In genomic region chr11:134033696-134034491, GRCh38 we compare ENCODE assay signal across 8 cellular contexts. TPM values are rescaled to one million over a fixed set of nuclear protein-coding genes. Genes with fewer than 3 reads are reported as not detected.
DNase-seq lines count a peak whose midpoint lies in the region; ATAC-seq and TF ChIP-seq lines count a peak whose summit lies in the region.

No MANE protein-coding gene starts in this region.

- intact Hi-C loops in right lobe of liver (cut with DNase I), result no loop called here

- no peak overlapping the region for H3K4me3 ChIP-seq in right lobe of liver

- DNase-seq in NCI-H446 (lab: John Stamatoyannopoulos, UW) (peak; percentile 94 to 96), right lobe of liver (peak; percentile 58 to 72 (median 66)), GDM1 (lab: John Stamatoyannopoulos, UW) (no peak)
- DNase-seq in activated CD4-positive, alpha-beta memory T cell treated with anti-CD3 and anti-CD28 coated beads, Interleukin-2, amount 10 ng/mL, durations not matched to agents 7 days and 5 days, result peak; percentile 74
- peak; percentile 50 for DNase-seq in effector CD8-positive, alpha-beta T cell (lab: John Stamatoyannopoulos, UW)
- DNase-seq in stimulated activated CD4-positive, alpha-beta T cell treated with anti-CD3 and anti-CD28 coated beads, Interleukin-2, amount 100 ng/mL, for 48 hours, result peak; percentile 33 to 47

- no peak for TF ChIP-seq CTCF in right lobe of liver (IDR thresholded peaks at IDR 0.05)

- peaks cover 56% of the 10 kb centered on the region for H3K4me1 Mint-ChIP-seq in activated CD4-positive, alpha-beta memory T cell treated with anti-CD3 and anti-CD28 coated beads, Interleukin-2, amount 10 ng/mL, durations not matched to agents 7 days and 5 days

- peak overlapping the region; percentile 63 for H3K27ac Mint-ChIP-seq in activated CD4-positive, alpha-beta memory T cell treated with anti-CD3 and anti-CD28 coated beads, Interleukin-2, amount 10 ng/mL, durations not matched to agents 7 days and 5 days

- H3K4me1 ChIP-seq in right lobe of liver, result peaks cover 0 to 8% (median 0%) of the 10 kb centered on the region in 4 donors

- ATAC-seq in GM18519 (IDR thresholded peaks at IDR 0.05; ENCODE audit: low FRiP score, unreplicated experiment) (peak; percentile 78), HG03159 (IDR thresholded peaks at IDR 0.05; ENCODE audit: unreplicated experiment) (peak; percentile 65), right lobe of liver (peak; percentile 64 to 82 (median 74))

- peak; percentile 8 for TF ChIP-seq POLR2A in right lobe of liver (IDR thresholded peaks at IDR 0.05)

- H3K27me3 ChIP-seq in right lobe of liver, result no peaks in the 10 kb centered on the region

- H3K27me3 Mint-ChIP-seq in activated CD4-positive, alpha-beta memory T cell treated with anti-CD3 and anti-CD28 coated beads, Interleukin-2, amount 10 ng/mL, durations not matched to agents 7 days and 5 days, result peaks cover 13% of the 10 kb centered on the region

- CTCF ChIA-PET in activated CD4-positive, alpha-beta memory T cell treated with anti-CD3 and anti-CD28 coated beads, Interleukin-2, amount 10 ng/mL, durations not matched to agents 7 days and 5 days (lab: Charles Lee), result interaction anchor here (1.0 to 3.3 kb wide), 8 partner anchors 11 to 106 kb away, joined by 3 to 26 read pairs (median 6); no protein-coding TSS in a partner anchor

- H3K4me3 Mint-ChIP-seq in activated CD4-positive, alpha-beta memory T cell treated with anti-CD3 and anti-CD28 coated beads, Interleukin-2, amount 10 ng/mL, durations not matched to agents 7 days and 5 days, result no peak overlapping the region

- no peaks in the 10 kb centered on the region for H3K36me3 ChIP-seq in right lobe of liver

- no peaks in the 10 kb centered on the region for H3K9me3 Mint-ChIP-seq in activated CD4-positive, alpha-beta memory T cell treated with anti-CD3 and anti-CD28 coated beads, Interleukin-2, amount 10 ng/mL, durations not matched to agents 7 days and 5 days

- H3K27ac ChIP-seq in right lobe of liver, result peak overlapping the region in 1 of 3 donors; percentile 37

- 0% methylated on average over 6 of the region's 17 CpGs for WGBS in right lobe of liver (ENCODE audit: insufficient coverage, low coverage, low lambda C conversion rate, missing lambda C conversion rate)

- H3K9me3 ChIP-seq in right lobe of liver, result no peaks in the 10 kb centered on the region

- POLR2A ChIA-PET in activated CD4-positive, alpha-beta memory T cell treated with anti-CD3 and anti-CD28 coated beads, Interleukin-2, amount 10 ng/mL, durations not matched to agents 7 days and 5 days (lab: Charles Lee), result interaction anchor here (1.2 to 1.9 kb wide), 2 partner anchors 77 to 87 kb away, joined by 5 to 7 read pairs; partner anchors contain the start of gene IGSF9B

- H3K36me3 Mint-ChIP-seq in activated CD4-positive, alpha-beta memory T cell treated with anti-CD3 and anti-CD28 coated beads, Interleukin-2, amount 10 ng/mL, durations not matched to agents 7 days and 5 days (ENCODE audit: low read depth), result no peaks in the 10 kb centered on the region

RNA-seq across cellular contexts. Expression of gene JAM3, which starts 35.0 kb away (rescaled TPM):
- total RNA-seq in activated CD4-positive, alpha-beta memory T cell treated with anti-CD3 and anti-CD28 coated beads, Interleukin-2, amount 10 ng/mL, durations not matched to agents 7 days and 5 days, result 1 to 10 TPM; 4.5 to 5.1 TPM
- 1 to 10 TPM in 5 of 6 experiments, under 1 TPM in 1; 0.86 to 2.5 (median 1.6) TPM for total RNA-seq in right lobe of liver
